In the genomic region with DNA sequence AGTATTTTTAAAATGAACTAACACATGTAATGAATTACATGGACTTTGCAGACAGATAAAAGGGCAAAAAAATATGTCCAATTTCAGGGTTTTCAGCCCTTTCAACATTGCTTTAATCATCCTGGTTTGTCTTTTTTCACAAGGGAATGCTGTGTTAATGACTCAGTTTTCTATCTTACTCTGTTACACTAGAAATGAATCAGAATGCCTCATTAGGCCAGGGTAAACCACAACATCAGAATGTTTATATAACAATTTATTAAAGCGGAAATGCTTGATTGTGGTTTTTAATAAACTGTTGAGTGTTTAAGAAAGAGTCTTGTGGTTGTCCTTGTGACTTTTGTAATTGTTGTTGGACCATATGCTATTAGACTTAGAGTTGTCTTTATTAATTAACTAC, we compare ENCODE assay signal across 14 cellular contexts. TPM values are rescaled to one million over a fixed set of nuclear protein-coding genes. Genes with fewer than 3 reads are reported as not detected.
DNase-seq lines count a peak whose midpoint lies in the region; ATAC-seq and TF ChIP-seq lines count a peak whose summit lies in the region.
"Had no signal": no experiment of that assay in that cellular context is flagged by ENCODE, and none has a peak within 500 bp of the region (broad histone marks: within the 10 kb centered on the region; RNA-seq: fewer than 3 reads in every experiment).

No MANE protein-coding gene starts in this region.

- peaks cover 23% of the 10 kb centered on the region for H3K36me3 Mint-ChIP-seq in T-helper 17 cell (ENCODE audit: low read depth)
- peaks cover 80% of the 10 kb centered on the region for H3K36me3 Mint-ChIP-seq in osteocyte (ENCODE audit: unreplicated experiment)

- H3K4me3 Mint-ChIP-seq in T-helper 17 cell (no peak overlapping the region), osteocyte (ENCODE audit: unreplicated experiment) (no peak overlapping the region)
- H3K4me3 Mint-ChIP-seq: activated CD8-positive, alpha-beta memory T cell treated with anti-CD3 and anti-CD28 coated beads, Interleukin-2, amount 10 ng/mL, durations not matched to agents 7 days and 5 days; activated naive CD4-positive, alpha-beta T cell treated with anti-CD3 and anti-CD28 coated beads, Interleukin-2, amount 50 U/mL, for 24 hours; naive thymus-derived CD4-positive, alpha-beta T cell; stimulated activated naive CD8-positive, alpha-beta T cell treated with anti-CD3 and anti-CD28 coated beads, Interleukin-15, Interleukin-2, amounts not matched to agents 100 ng/mL and 50 ng/mL, for 24 hours; WTC11 had no signal

- DNase-seq in ELR (ENCODE audit: low read depth) = peak; percentile 94
- DNase-seq in T-helper 17 cell = no peak
- DNase-seq in epithelial cell of esophagus (ENCODE audit: low read depth) = peak; percentile 82
- no peak for DNase-seq in osteocyte (ENCODE audit: extremely low spot score, unreplicated experiment)
- no peak for DNase-seq in NCI-H2107 (lab: John Stamatoyannopoulos, UW)
- DNase-seq in NCI-H226 = no peak
- DNase-seq in NCI-H146 (lab: John Stamatoyannopoulos, UW) = no peak
- DNase-seq: activated CD8-positive, alpha-beta memory T cell treated with anti-CD3 and anti-CD28 coated beads, Interleukin-2, amount 10 ng/mL, durations not matched to agents 7 days and 5 days; colonic mucosa; naive thymus-derived CD4-positive, alpha-beta T cell had no signal

- no peak for ATAC-seq in T-helper 17 cell
- no peak for ATAC-seq in GM21786 (IDR thresholded peaks at IDR 0.05; ENCODE audit: unreplicated experiment)
- ATAC-seq: activated CD8-positive, alpha-beta memory T cell treated with anti-CD3 and anti-CD28 coated beads, Interleukin-2, amount 10 ng/mL, durations not matched to agents 7 days and 5 days; naive thymus-derived CD4-positive, alpha-beta T cell; WTC11 had no signal

- no peak for TF ChIP-seq CTCF in epithelial cell of esophagus (IDR thresholded peaks at IDR 0.05; ENCODE audit: insufficient read depth, low read depth, low read length, missing control alignments)
- no peak for TF ChIP-seq CTCF in osteocyte (IDR thresholded peaks at IDR 0.05)

- H3K9me3 ChIP-seq in T-helper 17 cell (ENCODE audit: control insufficient read depth, low read length, poor library complexity, severe bottlenecking) = no peaks in the 10 kb centered on the region
- H3K9me3 ChIP-seq: colonic mucosa had no signal

- no peak overlapping the region for H3K4me3 ChIP-seq in epithelial cell of esophagus (ENCODE audit: low read length)
- H3K4me3 ChIP-seq: colonic mucosa had no signal

- H3K4me1 Mint-ChIP-seq in T-helper 17 cell (peaks cover 13% of the 10 kb centered on the region), osteocyte (ENCODE audit: unreplicated experiment) (peaks cover 18% of the 10 kb centered on the region)
- H3K4me1 Mint-ChIP-seq: activated CD8-positive, alpha-beta memory T cell treated with anti-CD3 and anti-CD28 coated beads, Interleukin-2, amount 10 ng/mL, durations not matched to agents 7 days and 5 days; WTC11 had no signal

- peaks cover 8% of the 10 kb centered on the region for H3K9me3 Mint-ChIP-seq in osteocyte (ENCODE audit: unreplicated experiment)
- H3K9me3 Mint-ChIP-seq: activated naive CD4-positive, alpha-beta T cell treated with anti-CD3 and anti-CD28 coated beads, Interleukin-2, amount 50 U/mL, for 24 hours; stimulated activated naive CD8-positive, alpha-beta T cell treated with anti-CD3 and anti-CD28 coated beads, Interleukin-15, Interleukin-2, amounts not matched to agents 100 ng/mL and 50 ng/mL, for 24 hours had no signal

- H3K27ac Mint-ChIP-seq in T-helper 17 cell (peak overlapping the region; percentile 14), osteocyte (ENCODE audit: unreplicated experiment) (peak overlapping the region; percentile 65)
- H3K27ac Mint-ChIP-seq: activated CD8-positive, alpha-beta memory T cell treated with anti-CD3 and anti-CD28 coated beads, Interleukin-2, amount 10 ng/mL, durations not matched to agents 7 days and 5 days; activated naive CD4-positive, alpha-beta T cell treated with anti-CD3 and anti-CD28 coated beads, Interleukin-2, amount 50 U/mL, for 24 hours; naive thymus-derived CD4-positive, alpha-beta T cell; stimulated activated naive CD8-positive, alpha-beta T cell treated with anti-CD3 and anti-CD28 coated beads, Interleukin-15, Interleukin-2, amounts not matched to agents 100 ng/mL and 50 ng/mL, for 24 hours; WTC11 had no signal

- H3K27me3 Mint-ChIP-seq in T-helper 17 cell = no peaks in the 10 kb centered on the region
- no peaks in the 10 kb centered on the region for H3K27me3 Mint-ChIP-seq in osteocyte (ENCODE audit: unreplicated experiment)
- H3K27me3 Mint-ChIP-seq: activated CD8-positive, alpha-beta memory T cell treated with anti-CD3 and anti-CD28 coated beads, Interleukin-2, amount 10 ng/mL, durations not matched to agents 7 days and 5 days; activated naive CD4-positive, alpha-beta T cell treated with anti-CD3 and anti-CD28 coated beads, Interleukin-2, amount 50 U/mL, for 24 hours; naive thymus-derived CD4-positive, alpha-beta T cell; stimulated activated naive CD8-positive, alpha-beta T cell treated with anti-CD3 and anti-CD28 coated beads, Interleukin-15, Interleukin-2, amounts not matched to agents 100 ng/mL and 50 ng/mL, for 24 hours had no signal

RNA-seq across cellular contexts. Expression of a gene that starts 13.5 kb away (rescaled TPM):
- total RNA-seq in T-helper 17 cell = 10 to 100 TPM; 20.0 to 20.7 TPM
- total RNA-seq in osteocyte = 20.8 and 22.2 TPM in 2 replicates

Comparison
In these comparisons a context has a peak if more than half of its experiments do, and no peak if none do; other contexts are left out.
1. DNase-seq: peak in ELR (single experiment) and epithelial cell of esophagus (single experiment); none in T-helper 17 cell (0 of 3), osteocyte (single experiment), NCI-H2107 (single experiment), NCI-H226 (single experiment) and NCI-H146 (single experiment).